Comparison of ENCODE assay signal across 8 cellular contexts in the genomic region with DNA sequence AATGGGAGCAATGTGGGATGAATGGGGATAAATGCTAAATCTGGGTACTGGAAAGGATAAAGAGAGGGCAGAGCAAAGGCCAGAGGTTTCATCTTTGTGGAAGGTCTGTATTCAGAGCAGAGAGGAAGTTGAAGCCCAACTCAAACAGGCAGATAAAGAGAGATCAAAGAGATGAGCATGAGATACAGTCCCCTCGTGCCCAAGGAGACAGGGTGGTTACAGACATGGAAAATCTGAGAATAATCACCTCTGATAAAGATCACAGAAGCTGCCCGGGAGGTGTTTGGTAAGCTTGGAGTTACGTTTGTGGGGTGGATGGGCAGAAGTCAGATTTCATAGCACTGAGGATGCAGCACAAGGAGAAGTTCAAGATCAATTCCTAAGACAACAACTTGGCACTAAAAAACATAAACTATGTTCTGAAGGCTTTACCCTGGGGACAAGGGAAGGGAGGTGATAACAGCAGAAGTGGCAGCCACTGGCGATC. TPM values are rescaled to one million over a fixed set of nuclear protein-coding genes. Genes with fewer than 3 reads are reported as not detected.
DNase-seq lines count a peak whose midpoint lies in the region; ATAC-seq and TF ChIP-seq lines count a peak whose summit lies in the region.

No MANE protein-coding gene starts in this region.

- peak overlapping the region; percentile 77 to 99 (median 96) for H3K4me3 Mint-ChIP-seq in naive thymus-derived CD8-positive, alpha-beta T cell

- H3K4me1 ChIP-seq in HEK293 (ENCODE audit: control insufficient read depth, insufficient read depth, low read length), result no peaks in the 10 kb centered on the region; the same call in 1 of the 2 replicates

- POLR2A ChIA-PET in HEK293 (lab: Yijun Ruan, JAX), result interaction anchor here (1.0 to 1.5 kb wide), 2 partner anchors 60 to 68 kb away, joined by 3 to 7 read pairs; partner anchors contain the start of genes ERAP1 and LNPEP
- POLR2A ChIA-PET in naive thymus-derived CD8-positive, alpha-beta T cell (lab: Charles Lee), result interaction anchor here (0.6 to 3.3 kb wide), 16 partner anchors 10 to 129 kb away, joined by 3 to 28 read pairs (median 8); partner anchors contain the start of genes ERAP1 and LNPEP

- peaks cover 42 to 84% (median 63%) of the 10 kb centered on the region in 4 donors for H3K4me1 Mint-ChIP-seq in naive thymus-derived CD8-positive, alpha-beta T cell

- H3K36me3 ChIP-seq in HEK293 (ENCODE audit: control insufficient read depth in 2 of 2, insufficient read depth in 1 of 2, low read length in 2 of 2), result no peaks in the 10 kb centered on the region

- H3K27ac Mint-ChIP-seq in naive thymus-derived CD8-positive, alpha-beta T cell, result peak overlapping the region; percentile 91 to 99 (median 97)

- ATAC-seq in naive thymus-derived CD8-positive, alpha-beta T cell, result peak; percentile 69 to 76

- peaks cover 14 to 16% (median 15%) of the 10 kb centered on the region in 3 donors for H3K36me3 Mint-ChIP-seq in naive thymus-derived CD8-positive, alpha-beta T cell

- peak overlapping the region; percentile 27; the same call in 1 of the 2 replicates for H3K27ac ChIP-seq in HEK293 (ENCODE audit: extremely low read depth, low read depth, low read length)

- H3K9me3 ChIP-seq in HEK293 (ENCODE audit: control insufficient read depth, insufficient read depth, low read depth, low read length), result no peaks in the 10 kb centered on the region

- DNase-seq in DMS53 (lab: John Stamatoyannopoulos, UW) (peak; percentile 47), SK-N-DZ (ENCODE audit: low spot score) (peak; percentile 20), hippocampal formation (lab: John Stamatoyannopoulos, UW) (no peak), cerebellar nuclear complex (lab: John Stamatoyannopoulos, UW) (no peak)
- DNase-seq in central memory CD4-positive, alpha-beta T cell, result peak; percentile 34
- peak in 6 of 10 donors; percentile 11 to 51 (median 39) for DNase-seq in naive thymus-derived CD8-positive, alpha-beta T cell
- DNase-seq in NK-92 treated with Interleukin-12 subunit alpha and Interleukin-12 subunit beta, amount 100 ng/mL, for 24 hours (lab: John Stamatoyannopoulos, UW), result no peak

- no peaks in the 10 kb centered on the region for H3K9me3 Mint-ChIP-seq in naive thymus-derived CD8-positive, alpha-beta T cell

- H3K27me3 Mint-ChIP-seq in naive thymus-derived CD8-positive, alpha-beta T cell, result no peaks in the 10 kb centered on the region

- CTCF ChIA-PET in HEK293 (lab: Yijun Ruan, JAX), result interaction anchor here (0.6 to 2.3 kb wide), 6 partner anchors 38 to 531 kb away, joined by 3 to 8 read pairs (median 4); no protein-coding TSS in a partner anchor

- TF ChIP-seq CTCF in HEK293 (tag by site-specific recombination; IDR thresholded peaks at IDR 0.05), result no peak

- peak overlapping the region; percentile 49 for H3K4me3 ChIP-seq in HEK293 (ENCODE audit: low read depth, low read length)

TF ChIP-seq in HEK293, 187 proteins besides CTCF, POLR2A, EP300 and RAD21 (continues in another document):
- peak; percentile 62; the same call in 1 of the 2 replicates for TF ChIP-seq ZBTB17 (tag by site-specific recombination; IDR thresholded peaks at IDR 0.05)
- TF ChIP-seq ZXDB (tag by site-specific recombination; IDR thresholded peaks at IDR 0.05), result no peak
- 0 out of 2 replicates have a peak, but pooled peaks have one; percentile 51 for TF ChIP-seq ZEB2 (tag by site-specific recombination; IDR thresholded peaks at IDR 0.05)
- TF ChIP-seq, protein P1, sequence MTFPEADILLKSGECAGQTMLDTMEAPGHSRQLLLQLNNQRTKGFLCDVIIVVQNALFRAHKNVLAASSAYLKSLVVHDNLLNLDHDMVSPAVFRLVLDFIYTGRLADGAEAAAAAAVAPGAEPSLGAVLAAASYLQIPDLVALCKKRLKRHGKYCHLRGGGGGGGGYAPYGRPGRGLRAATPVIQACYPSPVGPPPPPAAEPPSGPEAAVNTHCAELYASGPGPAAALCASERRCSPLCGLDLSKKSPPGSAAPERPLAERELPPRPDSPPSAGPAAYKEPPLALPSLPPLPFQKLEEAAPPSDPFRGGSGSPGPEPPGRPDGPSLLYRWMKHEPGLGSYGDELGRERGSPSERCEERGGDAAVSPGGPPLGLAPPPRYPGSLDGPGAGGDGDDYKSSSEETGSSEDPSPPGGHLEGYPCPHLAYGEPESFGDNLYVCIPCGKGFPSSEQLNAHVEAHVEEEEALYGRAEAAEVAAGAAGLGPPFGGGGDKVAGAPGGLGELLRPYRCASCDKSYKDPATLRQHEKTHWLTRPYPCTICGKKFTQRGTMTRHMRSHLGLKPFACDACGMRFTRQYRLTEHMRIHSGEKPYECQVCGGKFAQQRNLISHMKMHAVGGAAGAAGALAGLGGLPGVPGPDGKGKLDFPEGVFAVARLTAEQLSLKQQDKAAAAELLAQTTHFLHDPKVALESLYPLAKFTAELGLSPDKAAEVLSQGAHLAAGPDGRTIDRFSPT (tag by site-specific recombination; IDR thresholded peaks at IDR 0.05), result no peak
- TF ChIP-seq ZNF335 (tag by site-specific recombination; conservative IDR thresholded peaks at IDR 0.05), result peak; percentile 56
- TF ChIP-seq, protein P2, sequence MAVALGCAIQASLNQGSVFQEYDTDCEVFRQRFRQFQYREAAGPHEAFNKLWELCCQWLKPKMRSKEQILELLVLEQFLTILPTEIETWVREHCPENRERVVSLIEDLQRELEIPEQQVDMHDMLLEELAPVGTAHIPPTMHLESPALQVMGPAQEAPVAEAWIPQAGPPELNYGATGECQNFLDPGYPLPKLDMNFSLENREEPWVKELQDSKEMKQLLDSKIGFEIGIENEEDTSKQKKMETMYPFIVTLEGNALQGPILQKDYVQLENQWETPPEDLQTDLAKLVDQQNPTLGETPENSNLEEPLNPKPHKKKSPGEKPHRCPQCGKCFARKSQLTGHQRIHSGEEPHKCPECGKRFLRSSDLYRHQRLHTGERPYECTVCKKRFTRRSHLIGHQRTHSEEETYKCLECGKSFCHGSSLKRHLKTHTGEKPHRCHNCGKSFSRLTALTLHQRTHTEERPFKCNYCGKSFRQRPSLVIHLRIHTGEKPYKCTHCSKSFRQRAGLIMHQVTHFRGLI (tag by site-specific recombination; IDR thresholded peaks at IDR 0.05), result peak; percentile 91
- TF ChIP-seq ZNF274 (IDR thresholded peaks at IDR 0.05; ENCODE audit: low read length), result no peak
- TF ChIP-seq ZNF274 (tag by site-specific recombination; IDR thresholded peaks at IDR 0.05; ENCODE audit: borderline replicate concordance), result no peak
- TF ChIP-seq ZNF548 (tag by site-specific recombination; IDR thresholded peaks at IDR 0.05), result no peak
- TF ChIP-seq ZNF580 (tag by site-specific recombination; IDR thresholded peaks at IDR 0.05), result 0 out of 2 replicates have a peak, but pooled peaks have one; percentile 16
- TF ChIP-seq IKZF3 (tag by site-specific recombination; IDR thresholded peaks at IDR 0.05), result 0 out of 2 replicates have a peak, but pooled peaks have one; percentile 6
- peak; percentile 70; the same call in 1 of the 2 replicates for TF ChIP-seq TCF7L2 (IDR thresholded peaks at IDR 0.05; ENCODE audit: borderline replicate concordance, low read depth, low read length)
- no peak for TF ChIP-seq SP3 (tag by site-specific recombination; IDR thresholded peaks at IDR 0.05)
- TF ChIP-seq ZNF518A (tag by site-specific recombination; conservative IDR thresholded peaks at IDR 0.05; ENCODE audit: low read depth), result no peak
- TF ChIP-seq ZFHX2 (tag by site-specific recombination; conservative IDR thresholded peaks at IDR 0.05), result no peak
- peak; percentile 61; the same call in 1 of the 2 replicates for TF ChIP-seq GLIS1 (tag by site-specific recombination; IDR thresholded peaks at IDR 0.05)
- peak; percentile 51; the same call in 1 of the 2 replicates for TF ChIP-seq OSR2 (tag by site-specific recombination; IDR thresholded peaks at IDR 0.05)

RNA-seq across cellular contexts. Expression of gene ERAP2, which starts 0.5 kb away (rescaled TPM):
- polyA plus RNA-seq in SK-N-DZ (2014; cell fraction: cytosol; rRNA removed), result not detected in 2 replicates
- not detected in 2 replicates for polyA plus RNA-seq in SK-N-DZ (2014; cell fraction: nucleus; rRNA removed)
- 10 to 100 TPM; 82.9 to 98.6 TPM for total RNA-seq in naive thymus-derived CD8-positive, alpha-beta T cell
- 100 to 1,000 TPM in 1 of 3 donors, 1 to 10 TPM in 2; 6.4 to 126 (median 6.6) TPM for polyA plus RNA-seq in naive thymus-derived CD8-positive, alpha-beta T cell

Comparison
In these comparisons a context has a peak if more than half of its experiments do, and no peak if none do; other contexts are left out.
1. DNase-seq: peak in DMS53 (single experiment), SK-N-DZ (single experiment), central memory CD4-positive, alpha-beta T cell (single experiment) and naive thymus-derived CD8-positive, alpha-beta T cell (6 of 10); none in hippocampal formation (0 of 2), NK-92 treated with Interleukin-12 subunit alpha and Interleukin-12 subunit beta, amount 100 ng/mL, for 24 hours (single experiment) and cerebellar nuclear complex (0 of 2).